Comparison of ENCODE assay signal across 2 cellular contexts in the genomic region with DNA sequence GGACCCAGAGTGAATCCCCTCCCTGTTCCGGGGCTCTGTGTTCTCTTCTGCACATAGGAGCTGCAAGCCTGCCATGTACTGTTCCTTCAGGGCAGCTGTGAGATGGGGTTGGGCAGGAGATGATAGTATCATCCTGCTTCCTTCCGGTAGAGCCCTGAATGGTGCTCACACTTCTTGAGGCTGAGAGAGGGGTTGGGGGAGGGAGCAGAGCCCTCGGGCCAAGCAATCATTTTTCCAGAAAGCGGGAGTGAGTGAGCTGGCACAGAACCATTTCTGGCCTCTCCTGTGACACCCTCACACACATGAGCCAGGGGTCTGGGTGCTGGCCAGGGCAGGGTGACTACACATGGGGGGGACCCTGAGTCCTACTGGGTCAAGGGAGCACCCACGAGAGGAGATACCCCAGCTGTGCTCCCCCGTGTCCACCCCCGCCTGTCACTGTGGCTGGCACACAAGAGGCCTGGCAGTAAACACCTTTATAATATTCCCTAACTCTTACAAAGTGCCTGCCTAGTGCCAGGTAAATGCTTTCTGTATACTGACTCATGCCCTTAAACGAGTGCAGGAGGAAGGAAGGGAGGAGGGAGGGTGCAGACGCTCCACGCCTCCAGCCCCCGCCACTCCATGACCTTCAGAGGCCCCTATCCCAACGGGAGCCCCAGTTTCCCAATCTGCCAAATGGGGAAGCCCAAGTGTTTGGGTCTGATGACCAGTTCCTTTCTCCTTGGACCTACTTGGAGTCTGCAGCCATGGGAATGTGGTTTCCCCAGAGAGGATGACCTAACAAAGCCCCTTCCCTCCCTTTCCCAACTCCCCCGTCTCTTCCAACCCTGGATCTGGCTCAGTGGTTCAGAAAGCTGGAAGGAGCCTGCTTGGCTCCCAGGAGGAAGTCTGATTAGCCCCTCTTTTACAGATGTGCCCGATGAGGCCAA.
TF ChIP-seq lines count a peak whose summit lies in the region.

No MANE protein-coding gene starts in this region.

TF ChIP-seq in liver, 16 proteins besides CTCF, POLR2A, EP300 and RAD21:
- TF ChIP-seq YY1 (IDR thresholded peaks at IDR 0.05) (no peak), HNF4G (IDR thresholded peaks at IDR 0.05) (no peak), ATF3 (IDR thresholded peaks at IDR 0.05) (no peak)

TF ChIP-seq in HepG2, 621 proteins besides CTCF, POLR2A, EP300 and RAD21:
- TF ChIP-seq, protein P1, sequence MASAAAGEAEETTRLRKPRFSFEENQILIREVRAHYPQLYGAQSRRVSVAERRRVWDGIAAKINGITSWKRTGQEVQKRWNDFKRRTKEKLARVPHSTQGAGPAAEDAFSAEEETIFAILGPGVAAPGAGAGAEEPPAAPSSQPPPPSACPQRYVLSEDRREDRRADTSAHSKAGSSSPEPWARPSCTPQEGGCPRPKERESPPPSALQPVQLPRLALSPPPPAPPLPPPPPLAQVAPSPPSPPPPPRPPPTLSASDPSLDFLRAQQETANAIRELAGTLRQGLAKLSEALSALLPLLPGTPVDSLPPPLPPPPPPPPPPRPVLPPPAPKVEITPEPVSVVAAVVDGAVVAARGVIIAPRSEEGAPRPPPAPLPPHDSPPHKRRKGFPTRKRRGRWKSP (CRISPR knock-in tag; IDR thresholded peaks at IDR 0.05) = no peak
- no peak for TF ChIP-seq ZNF234 (CRISPR knock-in tag; conservative IDR thresholded peaks at IDR 0.05)
- TF ChIP-seq PRPF4 (IDR thresholded peaks at IDR 0.05; ENCODE audit: low read depth, low read length, poor library complexity, severe bottlenecking) = no peak
- no peak for TF ChIP-seq ZNF430 (CRISPR knock-in tag; IDR thresholded peaks at IDR 0.05)
- TF ChIP-seq ZNF749 (CRISPR knock-in tag; IDR thresholded peaks at IDR 0.05; ENCODE audit: borderline replicate concordance) = no peak
- no peak for TF ChIP-seq TEAD3 (CRISPR knock-in tag; optimal IDR thresholded peaks at IDR 0.05; ENCODE audit: borderline replicate concordance)
- no peak for TF ChIP-seq PAXIP1 (CRISPR knock-in tag; conservative IDR thresholded peaks at IDR 0.05)
TF ChIP-seq in HepG2: peak in this region for 0.
